ENCODE assay signal across 23 cellular contexts in genomic region chr9:38281196-38281595, GRCh38.
"Had no signal": no experiment of that assay in that cellular context is flagged by ENCODE, and none has a peak within 500 bp of the region (broad histone marks: within the 10 kb centered on the region; RNA-seq: fewer than 3 reads in every experiment).

No MANE protein-coding gene starts in this region.

- DNase-seq: Kasumi-1, MM.1S, NCI-H1092 treated with DMSO at 0.1 percent for 48 hours, NCI-H1436, NCI-H187, NCI-H2029, NCI-H2081 treated with DMSO at 0.1 percent for 48 hours, NCI-H2171, NCI-H226, NCI-H446, NCI-H510A, NCI-H524 treated with DMSO at 0.1 percent for 48 hours, NCI-H69, NCI-H774, PC-9, Peyer's patch, SHP77 treated with DMSO at 0.1 percent for 48 hours, SJCRH30 had no signal

- H3K4me3 ChIP-seq: K562, PC-9, Peyer's patch, SJCRH30 had no signal

- ATAC-seq: K562, Right ventricle myocardium inferior, SK-N-SH treated with all-trans-retinoic acid at 6 μM for 48 hours had no signal

- H3K27ac ChIP-seq: HL-60, KMS-11, PC-9, Peyer's patch, SJCRH30 had no signal
